1 cellular context compared by ENCODE assay signal in the genomic region with DNA sequence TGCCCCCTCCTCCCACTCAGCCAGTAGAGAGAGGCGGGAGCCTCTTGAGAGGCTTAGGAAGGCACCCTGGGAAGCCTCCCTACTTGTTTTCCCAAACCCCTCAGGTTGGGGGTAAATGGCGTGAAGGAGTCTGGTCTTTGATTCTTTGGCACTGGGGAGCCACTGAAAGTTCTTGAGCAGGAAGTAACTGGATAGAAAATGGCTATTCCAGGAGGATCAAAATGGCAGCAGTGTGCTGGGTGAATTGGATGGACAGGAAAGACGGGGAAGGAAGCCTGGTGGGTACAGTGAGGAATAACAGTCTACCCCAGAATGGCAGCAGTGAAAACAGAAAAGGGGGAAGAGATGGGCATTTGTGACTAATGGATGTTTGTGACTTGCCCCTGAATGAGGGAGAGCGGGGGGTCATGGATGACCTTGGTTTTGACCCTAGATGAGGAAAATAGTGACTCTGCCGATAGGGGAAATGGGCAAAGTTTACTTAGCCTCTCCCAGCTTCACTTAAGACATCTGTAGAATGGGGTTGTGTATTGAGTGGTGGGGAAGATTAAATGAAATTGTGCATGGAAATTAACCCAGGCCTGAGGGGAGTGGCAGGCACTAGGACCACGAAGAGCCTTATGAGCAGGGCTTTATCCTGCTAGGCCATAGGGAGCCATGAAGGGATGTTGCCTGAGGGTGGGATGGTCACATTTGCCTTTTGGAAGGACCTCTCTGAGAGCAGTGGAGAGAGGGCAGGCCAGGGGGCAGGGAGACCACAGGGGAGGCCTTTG.
TF ChIP-seq lines count a peak whose summit lies in the region.

No MANE protein-coding gene starts in this region.

TF ChIP-seq in HEK293, 187 proteins besides CTCF, POLR2A, EP300 and RAD21 (continued from another document):
- TF ChIP-seq, protein P1, sequence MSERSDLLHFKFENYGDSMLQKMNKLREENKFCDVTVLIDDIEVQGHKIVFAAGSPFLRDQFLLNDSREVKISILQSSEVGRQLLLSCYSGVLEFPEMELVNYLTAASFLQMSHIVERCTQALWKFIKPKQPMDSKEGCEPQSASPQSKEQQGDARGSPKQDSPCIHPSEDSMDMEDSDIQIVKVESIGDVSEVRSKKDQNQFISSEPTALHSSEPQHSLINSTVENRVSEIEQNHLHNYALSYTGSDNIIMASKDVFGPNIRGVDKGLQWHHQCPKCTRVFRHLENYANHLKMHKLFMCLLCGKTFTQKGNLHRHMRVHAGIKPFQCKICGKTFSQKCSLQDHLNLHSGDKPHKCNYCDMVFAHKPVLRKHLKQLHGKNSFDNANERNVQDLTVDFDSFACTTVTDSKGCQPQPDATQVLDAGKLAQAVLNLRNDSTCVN (tag by site-specific recombination; optimal IDR thresholded peaks at IDR 0.05) = no peak
